In genomic region chr4:1249148-1249730, GRCh38 we compare ENCODE assay signal across 8 cellular contexts. TPM values are rescaled to one million over a fixed set of nuclear protein-coding genes. Genes with fewer than 3 reads are reported as not detected.
DNase-seq lines count a peak whose midpoint lies in the region; ATAC-seq and TF ChIP-seq lines count a peak whose summit lies in the region.

No MANE protein-coding gene starts in this region.

- H3K27ac ChIP-seq in DOHH2 (ENCODE audit: low read depth, low read length) = peak overlapping the region; percentile 69
- peak overlapping the region; percentile 66 for H3K27ac ChIP-seq in osteoblast (ENCODE audit: low read depth, low read length)
- peak overlapping the region; percentile 88 to 95 for H3K27ac ChIP-seq in testis

- TF ChIP-seq CTCF in DOHH2 (IDR thresholded peaks at IDR 0.05; ENCODE audit: low read depth, low read length, poor library complexity, severe bottlenecking) (no peak), osteoblast (IDR thresholded peaks at IDR 0.05; ENCODE audit: extremely low read depth, low read depth, low read length) (no peak), testis (IDR thresholded peaks at IDR 0.05) (peak in 1 of 3 experiments; percentile 8)

- H3K4me1 ChIP-seq in DOHH2 (ENCODE audit: control insufficient read depth, low read length) (peaks cover 47% of the 10 kb centered on the region), osteoblast (ENCODE audit: insufficient read depth, low read length) (peaks cover 24% of the 10 kb centered on the region), testis (peaks cover 42% of the 10 kb centered on the region)

- H3K36me3 ChIP-seq in DOHH2 (ENCODE audit: control insufficient read depth, low read length) (peaks cover 67% of the 10 kb centered on the region), osteoblast (ENCODE audit: insufficient read depth, low read length) (peaks cover 7% of the 10 kb centered on the region), testis (ENCODE audit: low read depth, missing control alignments) (no peaks in the 10 kb centered on the region)

- H3K9me2 ChIP-seq in DOHH2 (replicated peaks; ENCODE audit: control insufficient read depth, low read length) = no peaks in the 10 kb centered on the region

- H3K27ac Mint-ChIP-seq in activated naive CD4-positive, alpha-beta T cell treated with anti-CD3 and anti-CD28 coated beads, Interleukin-2, amount 10 ng/mL, durations not matched to agents 7 days and 5 days = peak overlapping the region; percentile 98

- H3K4me1 Mint-ChIP-seq in activated naive CD4-positive, alpha-beta T cell treated with anti-CD3 and anti-CD28 coated beads, Interleukin-2, amount 10 ng/mL, durations not matched to agents 7 days and 5 days = peaks cover 68% of the 10 kb centered on the region

- H3K9me3 ChIP-seq in DOHH2 (ENCODE audit: control insufficient read depth, insufficient read depth, low read length) (peaks cover 31% of the 10 kb centered on the region; the same call in 1 of the 2 replicates), osteoblast (ENCODE audit: low read depth, low read length) (peaks cover 7% of the 10 kb centered on the region), testis (no peaks in the 10 kb centered on the region)

- peaks cover 14% of the 10 kb centered on the region for H3K9me3 Mint-ChIP-seq in activated naive CD4-positive, alpha-beta T cell treated with anti-CD3 and anti-CD28 coated beads, Interleukin-2, amount 10 ng/mL, durations not matched to agents 7 days and 5 days

- H3F3A ChIP-seq in DOHH2 (ENCODE audit: control insufficient read depth, insufficient read depth) = no peaks in the 10 kb centered on the region

- H3K27me3 Mint-ChIP-seq in activated naive CD4-positive, alpha-beta T cell treated with anti-CD3 and anti-CD28 coated beads, Interleukin-2, amount 10 ng/mL, durations not matched to agents 7 days and 5 days = no peaks in the 10 kb centered on the region

- in situ Hi-C loops in SK-MEL-5 (cut with HindIII; ENCODE audit: low pct_unique_long_range_greater_than_20kb, low sequenced_read_pairs) = no loop called here

- H3K27me3 ChIP-seq in DOHH2 (ENCODE audit: control insufficient read depth, low read length) (no peaks in the 10 kb centered on the region), osteoblast (ENCODE audit: insufficient read depth, low read length) (no peaks in the 10 kb centered on the region), testis (no peaks in the 10 kb centered on the region)

- H4K20me1 ChIP-seq in DOHH2 (ENCODE audit: control insufficient read depth, insufficient read depth, low read depth, low read length) (peaks cover 21% of the 10 kb centered on the region), osteoblast (ENCODE audit: insufficient read depth, low read length) (peaks cover 30% of the 10 kb centered on the region)

- H2AFZ ChIP-seq in osteoblast (ENCODE audit: low read length) = peak overlapping the region; percentile 88

- TF ChIP-seq POLR2A in testis (IDR thresholded peaks at IDR 0.05) = no peak

- CTCF ChIA-PET in activated naive CD4-positive, alpha-beta T cell treated with anti-CD3 and anti-CD28 coated beads, Interleukin-2, amount 10 ng/mL, durations not matched to agents 7 days and 5 days (lab: Charles Lee) = interaction anchor here (1.0 to 5.9 kb wide), 4 partner anchors 18 to 98 kb away, joined by 3 to 48 read pairs (median 4); partner anchors contain the start of gene UVSSA

- H3K36me3 Mint-ChIP-seq in activated naive CD4-positive, alpha-beta T cell treated with anti-CD3 and anti-CD28 coated beads, Interleukin-2, amount 10 ng/mL, durations not matched to agents 7 days and 5 days = peaks cover 41% of the 10 kb centered on the region

- H3K4me3 Mint-ChIP-seq in activated naive CD4-positive, alpha-beta T cell treated with anti-CD3 and anti-CD28 coated beads, Interleukin-2, amount 10 ng/mL, durations not matched to agents 7 days and 5 days = peak overlapping the region; percentile 84

- DNase-seq in HuH-7 (ENCODE audit: low spot score) (peak; percentile 75), SK-MEL-5 (ENCODE audit: low read depth, low spot score) (peak; percentile 78), glomerular visceral epithelial cell (ENCODE audit: extremely low spot score) (peak; percentile 91), osteoblast (ENCODE audit: insufficient read length, low spot score, missing footprints) (peak; percentile 100), testis (peak; percentile 91)
- DNase-seq in activated naive CD4-positive, alpha-beta T cell treated with anti-CD3 and anti-CD28 coated beads, Interleukin-2, amount 10 ng/mL, durations not matched to agents 7 days and 5 days = peak; percentile 84

- H3K79me2 ChIP-seq in DOHH2 (ENCODE audit: control insufficient read depth, low read length) (peaks cover 67% of the 10 kb centered on the region), osteoblast (ENCODE audit: insufficient read depth, low read length) (peaks cover 48% of the 10 kb centered on the region)

- ATAC-seq in GM21447 (IDR thresholded peaks at IDR 0.05; ENCODE audit: unreplicated experiment) = peak; percentile 38

- peak overlapping the region; percentile 99 for H3K4me2 ChIP-seq in DOHH2 (ENCODE audit: low read length)
- peak overlapping the region; percentile 86 for H3K4me2 ChIP-seq in osteoblast (ENCODE audit: insufficient read depth, low read length)

- intact Hi-C loops in testis (cut with DNase I; ENCODE audit: low total_unique reads) = loop anchor here (2.0 kb wide), 1 partner anchor 94 kb away; no protein-coding TSS in a partner anchor

- 0% methylated on average over 1 to 12 of the region's 86 CpGs for WGBS in testis, 2 donors

- H3K4me3 ChIP-seq in DOHH2 (ENCODE audit: low read length) = peak overlapping the region; percentile 95
- peak overlapping the region; percentile 79 for H3K4me3 ChIP-seq in osteoblast (ENCODE audit: insufficient read depth, low read length)
- H3K4me3 ChIP-seq in testis = peak overlapping the region; percentile 73

RNA-seq across cellular contexts. Expression of gene CTBP1, which starts 0.3 kb away (rescaled TPM):
- total RNA-seq in SK-MEL-5 (2014; rRNA removed; shearing (Covaris generic)) = 87.3 and 88.6 TPM in 2 replicates
- polyA plus RNA-seq in SK-MEL-5 (2015; cell fraction: cytosol; rRNA removed) = 193 and 197 TPM in 2 replicates
- 238 and 269 TPM in 2 replicates for polyA plus RNA-seq in SK-MEL-5 (2015; cell fraction: nucleus; rRNA removed)
- 246 and 262 TPM in 2 replicates for total RNA-seq in osteoblast
- 100 to 1,000 TPM; 240 to 245 TPM for total RNA-seq in testis
- 72.6 TPM for polyA plus RNA-seq in testis (ENCODE audit: insufficient read depth, low read depth, low replicate concordance)

RNA-seq across cellular contexts. Expression of gene MAEA, which starts 40.5 kb away (rescaled TPM):
- 45.5 and 52.1 TPM in 2 replicates for total RNA-seq in SK-MEL-5 (2014; rRNA removed; shearing (Covaris generic))
- 76.5 and 83.7 TPM in 2 replicates for polyA plus RNA-seq in SK-MEL-5 (2015; cell fraction: cytosol; rRNA removed)
- 78.7 and 91.1 TPM in 2 replicates for polyA plus RNA-seq in SK-MEL-5 (2015; cell fraction: nucleus; rRNA removed)
- total RNA-seq in osteoblast = 55.7 and 70.6 TPM in 2 replicates
- total RNA-seq in testis = 100 to 1,000 TPM in 1 of 2 donors, 10 to 100 TPM in 1; 94.2 to 129 TPM
- 71.2 TPM for polyA plus RNA-seq in testis (ENCODE audit: insufficient read depth, low read depth, low replicate concordance)

Comparison
In these comparisons a context has a peak if more than half of its experiments do, and no peak if none do; other contexts are left out.
1. Peak in every context shown above with its lines: DNase-seq, ATAC-seq, H3K4me3 ChIP-seq and H3K27ac ChIP-seq.